Comparison of ENCODE assay signal across 10 cellular contexts in the genomic region with DNA sequence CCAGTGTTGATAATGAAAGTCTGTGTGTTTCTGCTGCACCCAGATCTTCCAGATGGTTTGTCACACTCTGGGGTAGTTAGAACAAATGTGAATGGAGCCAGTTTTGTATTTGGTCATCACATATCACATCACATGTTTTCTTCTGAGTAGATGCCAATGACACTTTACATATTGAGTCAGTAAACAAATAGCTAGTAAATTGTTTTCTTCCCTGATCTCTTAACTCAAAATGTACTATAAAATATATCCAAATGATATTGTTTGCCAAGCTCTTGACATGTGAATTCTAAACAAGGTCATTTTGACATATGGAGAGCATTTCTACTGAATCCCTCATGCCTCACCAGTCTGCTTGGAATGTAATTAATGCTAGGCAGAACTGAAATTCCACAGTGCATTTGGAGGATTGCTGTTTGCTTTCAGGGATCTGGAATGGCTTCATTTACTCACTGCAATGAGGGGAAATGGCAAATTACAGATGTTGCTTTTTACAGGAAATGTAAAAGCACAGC. TPM values are rescaled to one million over a fixed set of nuclear protein-coding genes. Genes with fewer than 3 reads are reported as not detected.
DNase-seq lines count a peak whose midpoint lies in the region; ATAC-seq and TF ChIP-seq lines count a peak whose summit lies in the region.
"Had no signal": no experiment of that assay in that cellular context is flagged by ENCODE, and none has a peak within 500 bp of the region (broad histone marks: within the 10 kb centered on the region; RNA-seq: fewer than 3 reads in every experiment).

No MANE protein-coding gene starts in this region.

- H3K36me3 Mint-ChIP-seq in activated naive CD8-positive, alpha-beta T cell treated with anti-CD3 and anti-CD28 coated beads, Interleukin-2, amount 50 U/mL, for 24 hours (ENCODE audit: low read depth), result peaks cover 13% of the 10 kb centered on the region
- H3K36me3 Mint-ChIP-seq in activated naive CD8-positive, alpha-beta T cell treated with anti-CD3 and anti-CD28 coated beads for 36 hours, result peaks cover 6% of the 10 kb centered on the region

- no peak for DNase-seq in activated naive CD8-positive, alpha-beta T cell treated with anti-CD3 and anti-CD28 coated beads, Interleukin-2, amount 50 U/mL, for 24 hours
- DNase-seq in activated naive CD8-positive, alpha-beta T cell treated with anti-CD3 and anti-CD28 coated beads for 36 hours, result no peak
- no peak for DNase-seq in lower lobe of right lung
- DNase-seq in transverse colon, result no peak
- no peak for DNase-seq in HK-2 (ENCODE audit: unreplicated experiment)
- DNase-seq in H7, result no peak
- no peak for DNase-seq in activated CD4-positive, alpha-beta T cell treated with anti-CD3 and anti-CD28 coated beads, Interleukin-2, amount 50 U/mL, for 48 hours
- DNase-seq: CD4-positive, CD25-positive, alpha-beta regulatory T cell had no signal

- H3K4me3 Mint-ChIP-seq in activated naive CD8-positive, alpha-beta T cell treated with anti-CD3 and anti-CD28 coated beads, Interleukin-2, amount 50 U/mL, for 24 hours, result no peak overlapping the region
- no peak overlapping the region for H3K4me3 Mint-ChIP-seq in activated naive CD8-positive, alpha-beta T cell treated with anti-CD3 and anti-CD28 coated beads for 36 hours
- H3K4me3 Mint-ChIP-seq: CD4-positive, CD25-positive, alpha-beta regulatory T cell had no signal

- H3K4me3 ChIP-seq in lower lobe of right lung, result no peak overlapping the region
- no peak overlapping the region for H3K4me3 ChIP-seq in transverse colon
- H3K4me3 ChIP-seq in H7 (ENCODE audit: insufficient read depth, low read depth, low read length), result no peak overlapping the region
- H3K4me3 ChIP-seq: breast epithelium had no signal

- H3K36me3 ChIP-seq in lower lobe of right lung (peaks cover 23% of the 10 kb centered on the region), transverse colon (peaks cover 0 to 4% (median 0%) of the 10 kb centered on the region in 4 donors), H7 (replicated peaks; ENCODE audit: control insufficient read depth, insufficient read depth, low read length) (no peaks in the 10 kb centered on the region)
- H3K36me3 ChIP-seq: breast epithelium had no signal

- H3K9me3 ChIP-seq in lower lobe of right lung, result no peaks in the 10 kb centered on the region
- H3K9me3 ChIP-seq in transverse colon, result no peaks in the 10 kb centered on the region
- H3K9me3 ChIP-seq: breast epithelium had no signal

- in situ Hi-C loops in transverse colon (cut with MboI; ENCODE audit: low pct_ligation_motif_present in 1 of 4, low pct_unique_long_range_greater_than_20kb in 1 of 4, low sequenced_read_pairs in 3 of 4), result no loop called here

- intact Hi-C loops in lower lobe of right lung (cut with DNase I) (no loop called here), transverse colon (cut with DNase I; ENCODE audit: low total_unique reads) (no loop called here)

- H3K27ac ChIP-seq in cingulate gyrus (ENCODE audit: low read depth, low read length) (peak overlapping the region; percentile 99), lower lobe of right lung (peak overlapping the region; percentile 27), transverse colon (peak overlapping the region; percentile 51 to 75 (median 68))

- no peaks in the 10 kb centered on the region for H3K9me3 Mint-ChIP-seq in activated naive CD8-positive, alpha-beta T cell treated with anti-CD3 and anti-CD28 coated beads, Interleukin-2, amount 50 U/mL, for 24 hours
- no peaks in the 10 kb centered on the region for H3K9me3 Mint-ChIP-seq in activated naive CD8-positive, alpha-beta T cell treated with anti-CD3 and anti-CD28 coated beads for 36 hours
- H3K9me3 Mint-ChIP-seq: CD4-positive, CD25-positive, alpha-beta regulatory T cell had no signal

- H3K4me1 Mint-ChIP-seq in activated naive CD8-positive, alpha-beta T cell treated with anti-CD3 and anti-CD28 coated beads, Interleukin-2, amount 50 U/mL, for 24 hours, result peaks cover 7% of the 10 kb centered on the region
- no peaks in the 10 kb centered on the region for H3K4me1 Mint-ChIP-seq in activated naive CD8-positive, alpha-beta T cell treated with anti-CD3 and anti-CD28 coated beads for 36 hours

- H3K27ac Mint-ChIP-seq in activated naive CD8-positive, alpha-beta T cell treated with anti-CD3 and anti-CD28 coated beads, Interleukin-2, amount 50 U/mL, for 24 hours, result peak overlapping the region; percentile 18
- no peak overlapping the region for H3K27ac Mint-ChIP-seq in activated naive CD8-positive, alpha-beta T cell treated with anti-CD3 and anti-CD28 coated beads for 36 hours

- no peak for ATAC-seq in activated naive CD8-positive, alpha-beta T cell treated with anti-CD3 and anti-CD28 coated beads, Interleukin-2, amount 50 U/mL, for 24 hours
- peak; percentile 46 to 67 for ATAC-seq in lower lobe of right lung

- TF ChIP-seq POLR2A in transverse colon (IDR thresholded peaks at IDR 0.05), result no peak

- H3K27me3 ChIP-seq in lower lobe of right lung (ENCODE audit: low read depth), result no peaks in the 10 kb centered on the region
- no peaks in the 10 kb centered on the region for H3K27me3 ChIP-seq in transverse colon
- no peaks in the 10 kb centered on the region for H3K27me3 ChIP-seq in H7 (ENCODE audit: control insufficient read depth, insufficient read depth, low read length)
- H3K27me3 ChIP-seq: breast epithelium had no signal

- TF ChIP-seq CTCF in lower lobe of right lung (IDR thresholded peaks at IDR 0.05) (no peak), transverse colon (IDR thresholded peaks at IDR 0.05) (no peak)

- TF ChIP-seq EP300 in transverse colon (IDR thresholded peaks at IDR 0.05; ENCODE audit: low read depth), result no peak

- no peaks in the 10 kb centered on the region for H3K27me3 Mint-ChIP-seq in activated naive CD8-positive, alpha-beta T cell treated with anti-CD3 and anti-CD28 coated beads, Interleukin-2, amount 50 U/mL, for 24 hours
- no peaks in the 10 kb centered on the region for H3K27me3 Mint-ChIP-seq in activated naive CD8-positive, alpha-beta T cell treated with anti-CD3 and anti-CD28 coated beads for 36 hours
- H3K27me3 Mint-ChIP-seq: CD4-positive, CD25-positive, alpha-beta regulatory T cell had no signal

- peaks cover 45% of the 10 kb centered on the region for H3K4me1 ChIP-seq in lower lobe of right lung
- H3K4me1 ChIP-seq in transverse colon, result peaks cover 10 to 29% (median 21%) of the 10 kb centered on the region in 4 donors
- H3K4me1 ChIP-seq: breast epithelium had no signal

RNA-seq across cellular contexts. Expression of a gene that starts 45.0 kb away (rescaled TPM):
- 10 to 100 TPM; 64.6 to 65.3 TPM for total RNA-seq in activated naive CD8-positive, alpha-beta T cell treated with anti-CD3 and anti-CD28 coated beads for 36 hours
- 47.7 TPM for total RNA-seq in lower lobe of right lung
- total RNA-seq in transverse colon, result 10 to 100 TPM; 22.7 to 99.7 (median 73.7) TPM
- total RNA-seq in H7 (2014; rRNA removed; shearing (Covaris generic)), result 206 and 219 TPM in 2 replicates

RNA-seq across cellular contexts. Expression of a gene that starts 55.9 kb away (rescaled TPM):
- 10 to 100 TPM; 22.2 to 24.0 TPM for total RNA-seq in activated naive CD8-positive, alpha-beta T cell treated with anti-CD3 and anti-CD28 coated beads for 36 hours
- total RNA-seq in lower lobe of right lung, result 23.7 TPM
- total RNA-seq in transverse colon, result 10 to 100 TPM in 3 of 4 donors, 1 to 10 TPM in 1; 7.6 to 29.5 (median 16.6) TPM
- total RNA-seq in H7 (2014; rRNA removed; shearing (Covaris generic)), result 12.9 and 14.0 TPM in 2 replicates

Comparison
In these comparisons a context has a peak if more than half of its experiments do, and no peak if none do; other contexts are left out.
1. H3K27ac ChIP-seq: peak in every context shown above with its lines; median percentile 99 in cingulate gyrus; 68 in transverse colon; 27 in lower lobe of right lung.